Comparison of ENCODE assay signal across 17 cellular contexts in genomic region chr5:44331471-44332079, GRCh38. TPM values are rescaled to one million over a fixed set of nuclear protein-coding genes. Genes with fewer than 3 reads are reported as not detected.
"Had no signal": no experiment of that assay in that cellular context is flagged by ENCODE, and none has a peak within 500 bp of the region (broad histone marks: within the 10 kb centered on the region; RNA-seq: fewer than 3 reads in every experiment).

No MANE protein-coding gene starts in this region.

- H3K4me3 Mint-ChIP-seq: naive thymus-derived CD8-positive, alpha-beta T cell had no signal

- DNase-seq: cortex of kidney; dorsolateral prefrontal cortex; effector memory CD4-positive, alpha-beta T cell; head of caudate nucleus; kidney; left cardiac atrium; mucosa of descending colon; naive thymus-derived CD8-positive, alpha-beta T cell; nucleus accumbens; ovary; small intestine; stimulated activated CD4-positive, alpha-beta T cell treated with anti-CD3 and anti-CD28 coated beads, Interleukin-12 subunit alpha, Interleukin-12 subunit beta, amount 100 ng/mL, for 4 hours; stimulated activated naive CD4-positive, alpha-beta T cell; stomach had no signal

- H3K4me3 ChIP-seq: dorsolateral prefrontal cortex, hepatocyte, mucosa of descending colon, ovary, right atrium auricular region, stomach had no signal

- H3K4me2 ChIP-seq: hepatocyte had no signal

- H2AFZ ChIP-seq: hepatocyte had no signal

- H3K36me3 ChIP-seq: ovary, right atrium auricular region, stomach had no signal

- H3K27me3 ChIP-seq: hepatocyte, ovary, right atrium auricular region, stomach had no signal

- H3K79me2 ChIP-seq: hepatocyte had no signal

- H3K27ac ChIP-seq: dorsolateral prefrontal cortex, hepatocyte, ovary, right atrium auricular region had no signal

- H3K36me3 Mint-ChIP-seq: naive thymus-derived CD8-positive, alpha-beta T cell had no signal

- ATAC-seq: mucosa of descending colon; naive thymus-derived CD8-positive, alpha-beta T cell had no signal

- H3K27ac Mint-ChIP-seq: naive thymus-derived CD8-positive, alpha-beta T cell had no signal

- H3K27me3 Mint-ChIP-seq: naive thymus-derived CD8-positive, alpha-beta T cell had no signal

- H3K4me1 ChIP-seq: right atrium auricular region had no signal

- H3K9me3 ChIP-seq: mucosa of descending colon, ovary, right atrium auricular region, stomach had no signal

- H3K4me1 Mint-ChIP-seq: naive thymus-derived CD8-positive, alpha-beta T cell had no signal

RNA-seq across cellular contexts. Expression of gene FGF10, which starts 57.6 kb away (rescaled TPM):
- total RNA-seq: mammary epithelial cell; naive thymus-derived CD8-positive, alpha-beta T cell had no signal
